Comparison of ENCODE assay signal across 23 cellular contexts in the genomic region with DNA sequence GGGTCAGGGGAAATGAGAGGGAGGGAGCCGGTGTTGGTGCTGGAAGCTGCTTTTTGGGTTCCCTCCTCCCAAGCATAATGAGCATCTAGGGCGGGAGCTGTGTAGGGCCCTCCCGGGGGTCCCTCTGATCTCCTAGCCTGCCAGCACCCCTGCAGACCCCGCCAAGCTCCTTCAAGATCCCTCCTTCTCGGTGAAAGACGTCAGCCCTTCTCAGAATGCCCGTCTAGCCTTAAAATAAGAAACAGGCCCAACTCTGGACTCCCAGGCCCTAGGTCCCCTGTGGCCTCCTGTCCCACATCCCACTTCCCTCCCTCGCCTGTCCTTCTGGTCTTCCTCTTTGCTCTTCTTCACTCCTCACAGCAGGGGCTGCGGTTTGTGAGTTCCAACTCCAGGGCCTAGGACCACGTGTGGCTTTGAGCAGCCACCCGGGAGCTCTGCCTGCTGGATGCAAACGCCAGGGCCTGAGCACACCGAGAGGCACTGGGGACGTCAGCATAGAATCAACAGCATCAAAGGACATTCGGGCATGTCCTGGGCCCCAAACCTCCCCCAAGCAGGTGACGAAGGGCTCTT. TPM values are rescaled to one million over a fixed set of nuclear protein-coding genes. Genes with fewer than 3 reads are reported as not detected.
DNase-seq lines count a peak whose midpoint lies in the region; ATAC-seq and TF ChIP-seq lines count a peak whose summit lies in the region.
"Had no signal": no experiment of that assay in that cellular context is flagged by ENCODE, and none has a peak within 500 bp of the region (broad histone marks: within the 10 kb centered on the region; RNA-seq: fewer than 3 reads in every experiment).

No MANE protein-coding gene starts in this region.

- ATAC-seq in Right ventricle myocardium superior (ENCODE audit: poor library complexity) = no peak
- no peak for ATAC-seq in left ventricle myocardium superior
- ATAC-seq in HG03520 (IDR thresholded peaks at IDR 0.05; ENCODE audit: unreplicated experiment) = no peak
- ATAC-seq in CD4-positive, alpha-beta T cell (ENCODE audit: poor library complexity) = no peak
- ATAC-seq: activated CD8-positive, alpha-beta memory T cell treated with anti-CD3 and anti-CD28 coated beads, Interleukin-2, amount 10 ng/mL, durations not matched to agents 7 days and 5 days had no signal

- H2BK12ac ChIP-seq in H9 (ENCODE audit: insufficient read length, low read depth, low read length) = no peak overlapping the region

- no peaks in the 10 kb centered on the region for H3K9me3 ChIP-seq in H9 (ENCODE audit: control insufficient read depth, low read depth, low read length)
- no peaks in the 10 kb centered on the region for H3K9me3 ChIP-seq in CD4-positive, alpha-beta T cell (ENCODE audit: control insufficient read depth, low read length)
- H3K9me3 ChIP-seq: adrenal gland, colonic mucosa, neutrophil, right atrium auricular region had no signal

- intact Hi-C loops in Right ventricle myocardium superior (cut with DNase I) = no loop called here
- intact Hi-C loops in left ventricle myocardium superior (cut with micrococcal nuclease) = no loop called here
- intact Hi-C loops in CD4-positive, alpha-beta T cell (cut with DNase I, micrococcal nuclease) = loop anchor here in 1 of 2 experiments (10.0 kb wide), 1 partner anchor 115 kb away; no protein-coding TSS in a partner anchor

- H3K4me1 Mint-ChIP-seq in H9 = peaks cover 0 to 6% of the 10 kb centered on the region in 2 experiments; a peak in 2 of 4 replicates
- no peaks in the 10 kb centered on the region for H3K4me1 Mint-ChIP-seq in CD4-positive, alpha-beta T cell (ENCODE audit: low read depth)
- H3K4me1 Mint-ChIP-seq: activated CD8-positive, alpha-beta memory T cell treated with anti-CD3 and anti-CD28 coated beads, Interleukin-2, amount 10 ng/mL, durations not matched to agents 7 days and 5 days; CD4-positive, alpha-beta memory T cell had no signal

- no peak overlapping the region for H4K5ac ChIP-seq in H9 (ENCODE audit: insufficient read length, low read depth, low read length)

- no peak for TF ChIP-seq CTCF in H9 (conservative IDR thresholded peaks at IDR 0.05)
- TF ChIP-seq CTCF in CD4-positive, alpha-beta T cell (IDR thresholded peaks at IDR 0.05) = no peak

- H3K36me3 Mint-ChIP-seq in H9 (ENCODE audit: insufficient read depth in 1 of 3, low read depth in 3 of 3) = no peaks in the 10 kb centered on the region
- H3K36me3 Mint-ChIP-seq in CD4-positive, alpha-beta T cell (ENCODE audit: low read depth) = no peaks in the 10 kb centered on the region
- H3K36me3 Mint-ChIP-seq: activated CD8-positive, alpha-beta memory T cell treated with anti-CD3 and anti-CD28 coated beads, Interleukin-2, amount 10 ng/mL, durations not matched to agents 7 days and 5 days; CD4-positive, alpha-beta memory T cell had no signal

- no peak overlapping the region for H3K18ac ChIP-seq in H9 (ENCODE audit: insufficient read length, low read depth, low read length)

- H2BK15ac ChIP-seq in H9 (ENCODE audit: low read depth, low read length) = no peak overlapping the region

- no peak overlapping the region for H3K14ac ChIP-seq in H9 (ENCODE audit: insufficient read depth, low read length)

- peaks cover 9% of the 10 kb centered on the region; the same call in 1 of the 2 replicates for H3K27me3 Mint-ChIP-seq in H9 (ENCODE audit: low read depth)
- H3K27me3 Mint-ChIP-seq in CD4-positive, alpha-beta T cell = no peaks in the 10 kb centered on the region
- H3K27me3 Mint-ChIP-seq: activated CD8-positive, alpha-beta memory T cell treated with anti-CD3 and anti-CD28 coated beads, Interleukin-2, amount 10 ng/mL, durations not matched to agents 7 days and 5 days had no signal

- no peaks in the 10 kb centered on the region for H3K23me2 ChIP-seq in H9 (ENCODE audit: insufficient read length, low read depth, low read length, poor library complexity, severe bottlenecking)

- no peak overlapping the region for H2BK20ac ChIP-seq in H9 (ENCODE audit: low read depth, low read length, poor library complexity, severe bottlenecking)

- peak; percentile 8 for DNase-seq in Right ventricle myocardium superior
- no peak for DNase-seq in left ventricle myocardium superior
- DNase-seq in H9 = peak; percentile 25
- peak; percentile 8 for DNase-seq in iPS-NIHi7 (ENCODE audit: extremely low spot score)
- peak; percentile 23 for DNase-seq in ureter (ENCODE audit: low spot score)
- no peak for DNase-seq in CD4-positive, alpha-beta T cell
- no peak for DNase-seq in RKO (ENCODE audit: low spot score)
- DNase-seq: activated CD4-positive, alpha-beta T cell treated with anti-CD3 and anti-CD28 coated beads for 4 hours; CD4-positive, alpha-beta memory T cell; colonic mucosa; glutamatergic neuron; HFFc6; NCI-H1417; NCI-H510A; stimulated activated CD8-positive, alpha-beta memory T cell treated with anti-CD3 and anti-CD28 coated beads, Interleukin-4, amount 100 ng/mL, for 48 hours; substantia nigra had no signal

- H4K8ac ChIP-seq in H9 (replicated peaks; ENCODE audit: insufficient read length, low read depth, low read length) = no peak overlapping the region

- POLR2A ChIA-PET in CD4-positive, alpha-beta T cell (lab: Charles Lee) = no interaction called here

- H3K23ac ChIP-seq in H9 (ENCODE audit: insufficient read length, low read depth, low read length) = no peak overlapping the region

- H2AFZ ChIP-seq in H9 (ENCODE audit: low read length) = no peak overlapping the region

- H2BK120ac ChIP-seq in H9 (ENCODE audit: low read depth, low read length, poor library complexity, severe bottlenecking) = no peak overlapping the region

- no peaks in the 10 kb centered on the region for H3K79me2 ChIP-seq in H9 (ENCODE audit: insufficient read depth, low read length)

- no peaks in the 10 kb centered on the region for H3K79me1 ChIP-seq in H9 (ENCODE audit: insufficient read depth, low read depth, low read length, poor library complexity, severe bottlenecking)

- H3K27ac Mint-ChIP-seq in H9 = no peak overlapping the region; a peak in 1 of 7 replicates
- H3K27ac Mint-ChIP-seq in CD4-positive, alpha-beta T cell = no peak overlapping the region
- H3K27ac Mint-ChIP-seq: activated CD8-positive, alpha-beta memory T cell treated with anti-CD3 and anti-CD28 coated beads, Interleukin-2, amount 10 ng/mL, durations not matched to agents 7 days and 5 days; activated T-helper 2 cell treated with anti-CD3 and anti-CD28 coated beads, Interferon-gamma antibody, Interleukin-2, Interleukin-4, amounts not matched to agents 10 μg/mL and 5 μg/mL and 100 μg/mL, durations not matched to agents 14 hours and 24 hours and 36 hours; CD4-positive, alpha-beta memory T cell; HFFc6 had no signal

- H3K4me2 ChIP-seq in H9 (ENCODE audit: insufficient read depth, insufficient read length, low read length) = no peak overlapping the region

- H3K4me3 Mint-ChIP-seq in H9 = no peak overlapping the region
- no peak overlapping the region for H3K4me3 Mint-ChIP-seq in CD4-positive, alpha-beta T cell
- H3K4me3 Mint-ChIP-seq: activated CD8-positive, alpha-beta memory T cell treated with anti-CD3 and anti-CD28 coated beads, Interleukin-2, amount 10 ng/mL, durations not matched to agents 7 days and 5 days; CD4-positive, alpha-beta memory T cell; HFFc6 had no signal

- H4K91ac ChIP-seq in H9 (ENCODE audit: insufficient read length, low read depth, low read length) = no peak overlapping the region

- H4K20me1 ChIP-seq in H9 (ENCODE audit: control insufficient read depth, insufficient read depth, insufficient read length) = no peaks in the 10 kb centered on the region

- no peaks in the 10 kb centered on the region for H3K4me1 ChIP-seq in H9 (ENCODE audit: insufficient read depth, low read length)
- H3K4me1 ChIP-seq: adrenal gland, colonic mucosa, right atrium auricular region had no signal

- CTCF ChIA-PET in CD4-positive, alpha-beta T cell (lab: Charles Lee) = no interaction called here

- no peak overlapping the region for H3T11ph ChIP-seq in H9 (ENCODE audit: low read length)

- H3K27me3 ChIP-seq in H9 (ENCODE audit: insufficient read depth, low read length) = no peaks in the 10 kb centered on the region
- H3K27me3 ChIP-seq in CD4-positive, alpha-beta T cell (ENCODE audit: control insufficient read depth, insufficient read depth, low read length) = no peaks in the 10 kb centered on the region
- H3K27me3 ChIP-seq: adrenal gland, colonic mucosa, neutrophil, right atrium auricular region had no signal

- no peak overlapping the region for H2AK5ac ChIP-seq in H9 (ENCODE audit: insufficient read length, low read length)

- no peak overlapping the region for H3K56ac ChIP-seq in H9 (ENCODE audit: insufficient read length, low read depth, low read length)

- no CpG with 5 or more reads among the region's 16 CpGs for WGBS in H9 (ENCODE audit: extremely low coverage, insufficient read length, low lambda C conversion rate)

- no peak overlapping the region for H3K27ac ChIP-seq in H9 (ENCODE audit: insufficient read length, low read depth, low read length)
- H3K27ac ChIP-seq in CD4-positive, alpha-beta T cell (ENCODE audit: low read depth, low read length) = no peak overlapping the region
- H3K27ac ChIP-seq: adrenal gland, colonic mucosa, neutrophil, right atrium auricular region had no signal

- H2BK5ac ChIP-seq in H9 (ENCODE audit: insufficient read length, low read length) = no peak overlapping the region

- no peaks in the 10 kb centered on the region for H3K9me3 Mint-ChIP-seq in H9
- no peaks in the 10 kb centered on the region for H3K9me3 Mint-ChIP-seq in CD4-positive, alpha-beta T cell
- H3K9me3 Mint-ChIP-seq: activated T-helper 2 cell treated with anti-CD3 and anti-CD28 coated beads, Interferon-gamma antibody, Interleukin-2, Interleukin-4, amounts not matched to agents 10 μg/mL and 5 μg/mL and 100 μg/mL, durations not matched to agents 14 hours and 24 hours and 36 hours; CD4-positive, alpha-beta memory T cell had no signal

- no peak overlapping the region for H3K9ac ChIP-seq in H9 (ENCODE audit: extremely low read depth, insufficient read length, low read length)

- H3K4ac ChIP-seq in H9 (ENCODE audit: low read depth, low read length) = no peak overlapping the region

RNA-seq across cellular contexts. Expression of a gene that starts 8.8 kb away (rescaled TPM):
- total RNA-seq in Right ventricle myocardium superior (not detected), left ventricle myocardium superior (not detected), H9 (2021) (not detected in 2 replicates), ureter (1.4 TPM)
- not detected for total RNA-seq in CD4-positive, alpha-beta T cell
- total RNA-seq: activated CD8-positive, alpha-beta memory T cell treated with anti-CD3 and anti-CD28 coated beads, Interleukin-2, amount 10 ng/mL, durations not matched to agents 7 days and 5 days; activated T-helper 2 cell treated with anti-CD3 and anti-CD28 coated beads, Interferon-gamma antibody, Interleukin-2, Interleukin-4, amounts not matched to agents 10 μg/mL and 5 μg/mL and 100 μg/mL, durations not matched to agents 14 hours and 24 hours and 36 hours; CD4-positive, alpha-beta memory T cell; HFFc6; right atrium auricular region; RPMI7951 had no signal

RNA-seq across cellular contexts. Expression of a gene that starts 49.3 kb away (rescaled TPM):
- total RNA-seq in Right ventricle myocardium superior = 5.6 TPM
- total RNA-seq in left ventricle myocardium superior = 8.0 TPM
- total RNA-seq in H9 (2021) = 6.1 and 6.3 TPM in 2 replicates
- total RNA-seq in ureter = 12.1 TPM
- total RNA-seq in CD4-positive, alpha-beta T cell = 1 to 10 TPM; 2.3 to 2.5 TPM
- total RNA-seq: HFFc6, RPMI7951 had no signal

Comparison
In these comparisons a context has a peak if more than half of its experiments do, and no peak if none do; other contexts are left out.
1. DNase-seq: peak in Right ventricle myocardium superior (single experiment), H9 (single experiment), iPS-NIHi7 (single experiment) and ureter (single experiment); none in left ventricle myocardium superior (single experiment), CD4-positive, alpha-beta T cell (0 of 10) and RKO (single experiment).